15 cellular contexts compared by ENCODE assay signal in the genomic region with DNA sequence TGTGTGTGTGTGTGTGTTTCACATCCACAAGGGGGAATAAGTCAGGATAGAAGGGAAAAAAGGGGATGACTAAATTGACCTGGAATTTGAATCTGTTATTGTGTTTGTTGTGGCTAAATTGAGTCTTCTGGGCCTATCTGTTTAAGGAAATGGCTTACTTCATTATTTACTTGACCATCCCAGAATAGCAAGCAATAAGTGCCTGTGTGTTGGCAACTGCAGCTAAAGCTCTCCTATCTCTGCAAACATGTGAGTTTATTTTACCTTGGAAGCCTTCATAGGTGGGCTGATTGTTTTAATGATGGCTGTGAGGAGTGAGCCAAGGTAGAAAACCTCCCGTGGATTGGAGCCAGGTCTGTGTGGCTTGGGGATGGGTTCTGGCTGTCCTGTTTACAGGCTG.
DNase-seq lines count a peak whose midpoint lies in the region; ATAC-seq and TF ChIP-seq lines count a peak whose summit lies in the region.
"Had no signal": no experiment of that assay in that cellular context is flagged by ENCODE, and none has a peak within 500 bp of the region (broad histone marks: within the 10 kb centered on the region; RNA-seq: fewer than 3 reads in every experiment).

No MANE protein-coding gene starts in this region.

- CTCF ChIA-PET in activated naive CD4-positive, alpha-beta T cell treated with anti-CD3 and anti-CD28 coated beads for 36 hours (lab: Charles Lee), result no interaction called here

- peaks cover 9% of the 10 kb centered on the region for H3K9me3 ChIP-seq in mesodermal cell (ENCODE audit: control insufficient read depth, low read length)

- H3K27me3 Mint-ChIP-seq in activated naive CD4-positive, alpha-beta T cell treated with anti-CD3 and anti-CD28 coated beads for 36 hours (ENCODE audit: low read depth), result no peaks in the 10 kb centered on the region

- no peak for TF ChIP-seq CTCF in choroid plexus epithelial cell (conservative IDR thresholded peaks at IDR 0.05; ENCODE audit: low read depth, low read length)

- DNase-seq in EH (ENCODE audit: low read depth) (peak; percentile 72), NCI-H2029 treated with DMSO at 0.1 percent for 48 hours (lab: John Stamatoyannopoulos, UW) (peak; percentile 59), choroid plexus epithelial cell (ENCODE audit: low read depth) (peak; percentile 45), cerebellar cortex (ENCODE audit: low spot score) (no peak)
- DNase-seq in effector CD8-positive, alpha-beta T cell (lab: John Stamatoyannopoulos, UW), result no peak
- no peak for DNase-seq in activated naive CD4-positive, alpha-beta T cell treated with anti-CD3 and anti-CD28 coated beads for 36 hours
- DNase-seq: activated CD4-positive, alpha-beta T cell treated with anti-CD3 and anti-CD28 coated beads for 36 hours; activated naive CD4-positive, alpha-beta T cell; CD4-positive, alpha-beta T cell; SIG-M5; stimulated activated CD4-positive, alpha-beta T cell treated with anti-CD3 and anti-CD28 coated beads, Interleukin-15, amount 100 ng/mL, for 24 hours; stimulated activated naive B cell treated with anti-CD40 and anti-IgM and Interleukin-4, amounts not matched to agents 10 μg/mL and 1 μg/mL and 100 μg/mL, for 72 hours had no signal

- H3K36me3 Mint-ChIP-seq in activated naive CD4-positive, alpha-beta T cell treated with anti-CD3 and anti-CD28 coated beads for 36 hours (ENCODE audit: low read depth), result no peaks in the 10 kb centered on the region

- H3K4me3 ChIP-seq in choroid plexus epithelial cell (ENCODE audit: low read depth, low read length) (no peak overlapping the region), mesodermal cell (ENCODE audit: extremely low read depth, insufficient read depth, low read length, poor library complexity, severe bottlenecking) (no peak overlapping the region)

- H3K27ac Mint-ChIP-seq in activated naive CD4-positive, alpha-beta T cell treated with anti-CD3 and anti-CD28 coated beads for 36 hours, result no peak overlapping the region
- H3K27ac Mint-ChIP-seq: activated CD4-positive, alpha-beta T cell treated with anti-CD3 and anti-CD28 coated beads for 36 hours; CD4-positive, alpha-beta T cell; stimulated activated naive B cell treated with anti-CD40 and anti-IgM and Interleukin-4, amounts not matched to agents 10 μg/mL and 1 μg/mL and 100 μg/mL, for 72 hours had no signal

- intact Hi-C loops in activated naive CD4-positive, alpha-beta T cell treated with anti-CD3 and anti-CD28 coated beads for 36 hours (cut with micrococcal nuclease), result no loop called here

- no peaks in the 10 kb centered on the region for H3K36me3 ChIP-seq in mesodermal cell (ENCODE audit: control insufficient read depth, insufficient read depth, low read length)

- no peaks in the 10 kb centered on the region for H3K4me1 Mint-ChIP-seq in activated naive CD4-positive, alpha-beta T cell treated with anti-CD3 and anti-CD28 coated beads for 36 hours (ENCODE audit: low read depth)
- H3K4me1 Mint-ChIP-seq: activated CD4-positive, alpha-beta T cell treated with anti-CD3 and anti-CD28 coated beads for 36 hours had no signal

- WGBS in mesodermal cell (ENCODE audit: insufficient coverage in 2 of 2), 2 experiments, result no CpG with 5 or more reads among the region's 1 CpG

- peaks cover 15% of the 10 kb centered on the region for H3K4me1 ChIP-seq in mesodermal cell (ENCODE audit: control insufficient read depth, insufficient read depth, low read length, poor library complexity, severe bottlenecking)

- H3K9me3 Mint-ChIP-seq in activated naive CD4-positive, alpha-beta T cell treated with anti-CD3 and anti-CD28 coated beads for 36 hours, result peaks cover 2% of the 10 kb centered on the region
- H3K9me3 Mint-ChIP-seq: CD4-positive, alpha-beta T cell had no signal

- H3K4me3 Mint-ChIP-seq in activated naive CD4-positive, alpha-beta T cell treated with anti-CD3 and anti-CD28 coated beads for 36 hours, result no peak overlapping the region
- H3K4me3 Mint-ChIP-seq: activated CD4-positive, alpha-beta T cell treated with anti-CD3 and anti-CD28 coated beads for 36 hours; CD4-positive, alpha-beta T cell; nephron; stimulated activated naive B cell treated with anti-CD40 and anti-IgM and Interleukin-4, amounts not matched to agents 10 μg/mL and 1 μg/mL and 100 μg/mL, for 72 hours had no signal

- no peak for ATAC-seq in GM21528 (IDR thresholded peaks at IDR 0.05; ENCODE audit: low FRiP score, unreplicated experiment)
- ATAC-seq: activated CD4-positive, alpha-beta T cell treated with anti-CD3 and anti-CD28 coated beads for 36 hours had no signal

- H3K27ac ChIP-seq in mesodermal cell (ENCODE audit: low read depth, low read length, severe bottlenecking), result peak overlapping the region; percentile 60

Comparison
In these comparisons a context has a peak if more than half of its experiments do, and no peak if none do; other contexts are left out.
1. DNase-seq: peak in EH (single experiment), NCI-H2029 treated with DMSO at 0.1 percent for 48 hours (single experiment) and choroid plexus epithelial cell (single experiment); none in effector CD8-positive, alpha-beta T cell (single experiment), activated naive CD4-positive, alpha-beta T cell treated with anti-CD3 and anti-CD28 coated beads for 36 hours (single experiment) and cerebellar cortex (single experiment).